Comparison of ENCODE assay signal across 9 cellular contexts in the genomic region with DNA sequence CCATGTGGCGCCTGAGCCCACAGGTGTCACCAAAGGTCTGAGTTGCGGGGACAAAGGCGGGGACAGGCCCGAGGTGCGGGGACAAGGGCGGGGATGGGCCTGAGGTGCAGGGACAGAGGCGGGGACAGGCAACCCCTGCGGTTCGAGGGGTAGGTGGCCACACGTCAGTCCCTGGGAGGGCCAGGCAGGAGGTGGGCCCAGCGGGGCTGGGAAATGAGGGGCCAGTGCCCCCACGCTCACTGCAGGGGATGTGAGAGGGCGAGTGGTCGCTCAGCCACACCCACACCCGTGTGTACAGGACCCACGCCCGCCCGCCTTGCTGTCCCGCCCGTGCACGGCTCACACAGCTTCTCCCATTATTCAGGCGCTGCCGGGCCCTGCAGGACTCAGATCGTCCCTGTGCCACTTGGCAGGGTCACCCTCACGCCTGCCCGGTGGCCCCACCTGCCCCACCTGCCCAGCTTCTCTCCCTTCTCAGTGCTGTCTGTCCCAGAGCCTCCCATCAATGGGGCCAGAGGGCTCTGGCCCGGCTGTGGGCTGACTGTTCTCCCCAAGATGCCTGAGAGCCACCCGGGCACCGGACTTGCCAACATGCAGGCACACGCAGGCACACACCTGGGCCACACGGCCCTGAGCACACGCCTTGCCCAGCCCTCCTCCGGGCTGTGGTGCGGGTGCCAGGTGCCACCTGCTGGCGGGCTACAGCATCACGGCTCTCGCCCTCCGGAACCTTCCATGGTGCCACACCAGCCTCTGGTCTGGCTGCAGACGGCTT. TPM values are rescaled to one million over a fixed set of nuclear protein-coding genes. Genes with fewer than 3 reads are reported as not detected.
DNase-seq lines count a peak whose midpoint lies in the region; ATAC-seq and TF ChIP-seq lines count a peak whose summit lies in the region.
"Had no signal": no experiment of that assay in that cellular context is flagged by ENCODE, and none has a peak within 500 bp of the region (broad histone marks: within the 10 kb centered on the region; RNA-seq: fewer than 3 reads in every experiment).

No MANE protein-coding gene starts in this region.

- H3K4me1 ChIP-seq in Karpas-422 (ENCODE audit: low read length) (no peaks in the 10 kb centered on the region), Peyer's patch (peaks cover 0 to 38% (median 2%) of the 10 kb centered on the region in 4 donors), foreskin keratinocyte (no peaks in the 10 kb centered on the region), osteoblast (ENCODE audit: insufficient read depth, low read length) (no peaks in the 10 kb centered on the region), tibial artery (peaks cover 0 to 8% (median 0%) of the 10 kb centered on the region in 4 donors)

- TF ChIP-seq POLR2A in Peyer's patch (IDR thresholded peaks at IDR 0.05) = no peak

- H3K36me3 ChIP-seq in Karpas-422 (ENCODE audit: insufficient read depth, low read length) = no peaks in the 10 kb centered on the region
- H3K36me3 ChIP-seq in Peyer's patch = no peaks in the 10 kb centered on the region
- no peaks in the 10 kb centered on the region for H3K36me3 ChIP-seq in osteoblast (ENCODE audit: insufficient read depth, low read length)
- H3K36me3 ChIP-seq in tibial artery = no peaks in the 10 kb centered on the region

- H3K79me2 ChIP-seq in Karpas-422 (ENCODE audit: low read length) = no peaks in the 10 kb centered on the region
- no peaks in the 10 kb centered on the region for H3K79me2 ChIP-seq in osteoblast (ENCODE audit: insufficient read depth, low read length)

- ATAC-seq in GM18520 (IDR thresholded peaks at IDR 0.05; ENCODE audit: unreplicated experiment) (peak; percentile 48), foreskin keratinocyte (peak; percentile 90)

- no peaks in the 10 kb centered on the region for H3K27me3 ChIP-seq in Karpas-422 (ENCODE audit: low read length)
- no peaks in the 10 kb centered on the region for H3K27me3 ChIP-seq in Peyer's patch
- H3K27me3 ChIP-seq in foreskin keratinocyte = peaks cover 27% of the 10 kb centered on the region
- peaks cover 25% of the 10 kb centered on the region for H3K27me3 ChIP-seq in osteoblast (ENCODE audit: insufficient read depth, low read length)
- peaks cover 0 to 84% of the 10 kb centered on the region in 2 donors for H3K27me3 ChIP-seq in tibial artery

- DNase-seq in A172 (ENCODE audit: low spot score) (peak; percentile 58), Karpas-422 (peak; percentile 92), Peyer's patch (peak; percentile 53 to 91 (median 88)), foreskin keratinocyte (peak; percentile 44 to 75), osteoblast (ENCODE audit: insufficient read length, low spot score, missing footprints) (peak; percentile 99), tibial artery (peak in 1 of 2 donors; percentile 72)
- peak; percentile 47 to 56 for DNase-seq in activated T-helper 1 cell treated with anti-CD3 and anti-CD28 coated beads, Interleukin-2, amount 50 U/mL, for 16 hours (ENCODE audit: low read depth in 1 of 2, low spot score in 1 of 2)

- no peak overlapping the region for H3K27ac ChIP-seq in Karpas-422 (ENCODE audit: low read length)
- H3K27ac ChIP-seq in Peyer's patch = no peak overlapping the region
- no peak overlapping the region for H3K27ac ChIP-seq in foreskin keratinocyte
- H3K27ac ChIP-seq in osteoblast (ENCODE audit: low read depth, low read length) = no peak overlapping the region
- no peak overlapping the region for H3K27ac ChIP-seq in tibial artery

- no peak overlapping the region for H3K9ac ChIP-seq in Karpas-422 (ENCODE audit: low read length)

- H4K20me1 ChIP-seq in Karpas-422 (ENCODE audit: insufficient read depth, low read depth, low read length) = no peaks in the 10 kb centered on the region
- H4K20me1 ChIP-seq in osteoblast (ENCODE audit: insufficient read depth, low read length) = no peaks in the 10 kb centered on the region

- H3K9me3 ChIP-seq in Karpas-422 (ENCODE audit: low read length) (no peaks in the 10 kb centered on the region), Peyer's patch (no peaks in the 10 kb centered on the region), osteoblast (ENCODE audit: low read depth, low read length) (no peaks in the 10 kb centered on the region), tibial artery (no peaks in the 10 kb centered on the region)

- H3K9me2 ChIP-seq in Karpas-422 (replicated peaks; ENCODE audit: insufficient read depth, low read length) = no peaks in the 10 kb centered on the region

- intact Hi-C loops in tibial artery (cut with DNase I; ENCODE audit: low total_unique reads) = no loop called here

- H3K4me3 ChIP-seq in Karpas-422 (ENCODE audit: low read length) (no peak overlapping the region), Peyer's patch (no peak overlapping the region), osteoblast (ENCODE audit: insufficient read depth, low read length) (no peak overlapping the region), tibial artery (no peak overlapping the region)

- no peak overlapping the region for H3K4me2 ChIP-seq in Karpas-422 (ENCODE audit: low read depth, low read length, poor library complexity, severe bottlenecking)
- no peak overlapping the region for H3K4me2 ChIP-seq in osteoblast (ENCODE audit: insufficient read depth, low read length)

- peak; percentile 75 to 99 (median 92) for TF ChIP-seq CTCF in Peyer's patch (IDR thresholded peaks at IDR 0.05)
- TF ChIP-seq CTCF in foreskin keratinocyte (conservative IDR thresholded peaks at IDR 0.05) = peak; percentile 99
- peak; percentile 80 for TF ChIP-seq CTCF in osteoblast (IDR thresholded peaks at IDR 0.05; ENCODE audit: extremely low read depth, low read depth, low read length)
- TF ChIP-seq CTCF in tibial artery (IDR thresholded peaks at IDR 0.05) = peak; percentile 76 to 82

- H2AFZ ChIP-seq in Karpas-422 (ENCODE audit: low read length) (no peak overlapping the region), osteoblast (ENCODE audit: low read length) (peak overlapping the region; percentile 7)

RNA-seq across cellular contexts. Expression of gene MUC6, which starts 14.2 kb away (rescaled TPM):
- total RNA-seq in A172 (2014; rRNA removed; shearing (Covaris generic)) = not detected in 2 replicates
- not detected in 2 replicates for total RNA-seq in Karpas-422 (2014; rRNA removed; shearing (Covaris generic); ENCODE audit: low replicate concordance)
- total RNA-seq in Peyer's patch (not detected), foreskin keratinocyte (not detected in 2 replicates), osteoblast (not detected in 2 replicates)
- polyA plus RNA-seq in foreskin keratinocyte = not detected in 2 replicates
- total RNA-seq: skeletal muscle tissue had no signal

RNA-seq across cellular contexts. Expression of gene MUC2, which starts 23.9 kb away (rescaled TPM):
- total RNA-seq in A172 (2014; rRNA removed; shearing (Covaris generic)) = not detected in 2 replicates
- total RNA-seq in Karpas-422 (2014; rRNA removed; shearing (Covaris generic); ENCODE audit: low replicate concordance) = not detected in 2 replicates
- total RNA-seq in Peyer's patch (1,000 to 10,000 TPM in 2 of 4 donors, 100 to 1,000 TPM in 2; 817 to 1,165 (median 1,010) TPM), foreskin keratinocyte (not detected in 2 replicates), osteoblast (not detected in 2 replicates)
- polyA plus RNA-seq in foreskin keratinocyte = not detected in 2 replicates
- total RNA-seq: skeletal muscle tissue had no signal

Comparison
In these comparisons a context has a peak if more than half of its experiments do, and no peak if none do; other contexts are left out.
1. RNA of gene MUC2, which starts 23.9 kb away (total RNA-seq): 817 to 1,165 TPM in Peyer's patch; not detected in A172, not detected in Karpas-422, not detected in foreskin keratinocyte and not detected in osteoblast; every median in the first group is over 100 times any median in the second.
2. Peak in every context shown above with its lines, with median percentiles within 50 percentile points of each other: CTCF ChIP-seq.